In genomic region chr1:31877544-31877943, GRCh38 we compare ENCODE assay signal across 10 cellular contexts.
"Had no signal": no experiment of that assay in that cellular context is flagged by ENCODE, and none has a peak within 500 bp of the region (broad histone marks: within the 10 kb centered on the region; RNA-seq: fewer than 3 reads in every experiment).

No MANE protein-coding gene starts in this region.

- ATAC-seq: activated T-cell treated with anti-CD3 and anti-CD28 coated beads, Interleukin-2, amount 50 U/mL, for 72 hours had no signal

- DNase-seq: activated CD4-positive, alpha-beta T cell treated with anti-CD3 and anti-CD28 coated beads, Interleukin-2, amount 10 ng/mL, durations not matched to agents 7 days and 5 days; activated gamma-delta T cell; activated naive CD8-positive, alpha-beta T cell treated with anti-CD3 and anti-CD28 coated beads for 36 hours; activated T-cell treated with anti-CD3 and anti-CD28 coated beads, Interleukin-2, amount 50 U/mL, for 72 hours; anterior cingulate cortex; cortex of kidney; effector CD4-positive, alpha-beta T cell; esophagus squamous epithelium; foreskin fibroblast; glutamatergic neuron had no signal

- H3K27ac ChIP-seq: esophagus squamous epithelium had no signal

- H3K36me3 ChIP-seq: esophagus squamous epithelium had no signal

- H3K4me3 ChIP-seq: esophagus squamous epithelium had no signal

- H3K9me3 ChIP-seq: esophagus squamous epithelium had no signal
